ENCODE assay signal across 17 cellular contexts in genomic region chr9:92066131-92066530, GRCh38.
"Had no signal": no experiment of that assay in that cellular context is flagged by ENCODE, and none has a peak within 500 bp of the region (broad histone marks: within the 10 kb centered on the region; RNA-seq: fewer than 3 reads in every experiment).

No MANE protein-coding gene starts in this region.

- DNase-seq: activated CD4-positive, alpha-beta memory T cell treated with anti-CD3 and anti-CD28 coated beads for 36 hours; activated CD8-positive, alpha-beta memory T cell treated with anti-CD3 and anti-CD28 coated beads, Interleukin-2, amount 10 ng/mL, durations not matched to agents 7 days and 5 days; activated gamma-delta T cell; activated T-cell treated with anti-CD3 and anti-CD28 coated beads, Interleukin-2, amount 50 U/mL, for 1 hour; anterior cingulate cortex; foreskin melanocyte; occipital lobe; psoas muscle; right lobe of liver; SK-N-SH; spleen; stomach; T-helper 1 cell; T1000 had no signal

- H3K27ac Mint-ChIP-seq: activated CD4-positive, alpha-beta memory T cell treated with anti-CD3 and anti-CD28 coated beads for 36 hours; activated CD8-positive, alpha-beta memory T cell treated with anti-CD3 and anti-CD28 coated beads, Interleukin-2, amount 10 ng/mL, durations not matched to agents 7 days and 5 days; natural killer cell treated with Interleukin-12 subunit alpha and Interleukin-12 subunit beta and Interleukin-15 and Interleukin-18, amount 100 ng/mL, for 72 hours had no signal

- H3K4me3 Mint-ChIP-seq: activated CD4-positive, alpha-beta memory T cell treated with anti-CD3 and anti-CD28 coated beads for 36 hours; activated CD8-positive, alpha-beta memory T cell treated with anti-CD3 and anti-CD28 coated beads, Interleukin-2, amount 10 ng/mL, durations not matched to agents 7 days and 5 days; natural killer cell treated with Interleukin-12 subunit alpha and Interleukin-12 subunit beta and Interleukin-15 and Interleukin-18, amount 100 ng/mL, for 72 hours had no signal

- H3K27me3 Mint-ChIP-seq: activated CD4-positive, alpha-beta memory T cell treated with anti-CD3 and anti-CD28 coated beads for 36 hours; activated CD8-positive, alpha-beta memory T cell treated with anti-CD3 and anti-CD28 coated beads, Interleukin-2, amount 10 ng/mL, durations not matched to agents 7 days and 5 days; natural killer cell treated with Interleukin-12 subunit alpha and Interleukin-12 subunit beta and Interleukin-15 and Interleukin-18, amount 100 ng/mL, for 72 hours had no signal

- H3K4me3 ChIP-seq: psoas muscle, right lobe of liver, spleen, stomach, thoracic aorta had no signal

- ATAC-seq: activated CD8-positive, alpha-beta memory T cell treated with anti-CD3 and anti-CD28 coated beads, Interleukin-2, amount 10 ng/mL, durations not matched to agents 7 days and 5 days; activated naive CD4-positive, alpha-beta T cell treated with anti-CD3 and anti-CD28 coated beads, Interleukin-2, amount 50 U/mL, for 72 hours; natural killer cell treated with Interleukin-12 subunit alpha and Interleukin-12 subunit beta and Interleukin-15 and Interleukin-18, amount 100 ng/mL, for 72 hours; psoas muscle; right lobe of liver had no signal
